Comparison of ENCODE assay signal across 25 cellular contexts in the genomic region with DNA sequence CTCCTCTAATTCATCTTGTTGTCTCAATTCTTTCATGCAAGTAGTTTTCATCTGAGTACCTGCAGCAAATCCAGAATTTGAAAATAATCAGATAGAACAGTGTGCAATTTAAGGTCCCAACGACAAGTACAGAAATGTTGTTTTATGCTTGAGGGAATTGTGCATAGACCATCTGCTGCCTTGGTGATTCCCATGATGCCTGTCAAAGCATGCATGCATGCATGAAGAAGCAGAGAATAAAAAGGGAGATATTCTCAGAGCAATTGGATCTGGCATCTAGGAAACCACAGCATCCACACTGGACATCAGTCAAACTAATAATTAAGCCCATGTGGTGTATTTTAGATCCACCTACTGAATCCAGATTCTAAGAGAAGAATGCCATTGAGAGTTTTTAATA.
DNase-seq lines count a peak whose midpoint lies in the region; ATAC-seq, FAIRE-seq and TF ChIP-seq lines count a peak whose summit lies in the region.
"Had no signal": no experiment of that assay in that cellular context is flagged by ENCODE, and none has a peak within 500 bp of the region (broad histone marks: within the 10 kb centered on the region; RNA-seq: fewer than 3 reads in every experiment).

No MANE protein-coding gene starts in this region.

- H3K36me3 Mint-ChIP-seq in immature natural killer cell = peaks cover 0 to 5% (median 0%) of the 10 kb centered on the region in 3 donors
- H3K36me3 Mint-ChIP-seq: CD8-positive, alpha-beta memory T cell; IgD-negative memory B cell had no signal

- peaks cover 2 to 19% (median 9%) of the 10 kb centered on the region in 6 donors for H3K9me3 Mint-ChIP-seq in immature natural killer cell
- H3K9me3 Mint-ChIP-seq: IgD-negative memory B cell had no signal

- H3K27ac ChIP-seq in kidney (ENCODE audit: low read depth in 2 of 2, low read length in 2 of 2) = no peak overlapping the region
- H3K27ac ChIP-seq: GM23248, HL-60, RWPE1 had no signal

- H3K9me3 ChIP-seq in kidney (ENCODE audit: control insufficient read depth in 1 of 2, low read length in 2 of 2) = no peaks in the 10 kb centered on the region

- H3K4me1 ChIP-seq in kidney (ENCODE audit: control insufficient read depth in 1 of 2, insufficient read depth in 1 of 2, low read depth in 1 of 2, low read length in 2 of 2) = no peaks in the 10 kb centered on the region

- peak; percentile 33; the same call in 1 of the 3 replicates for ATAC-seq in SK-N-SH treated with all-trans-retinoic acid at 6 μM for 48 hours
- ATAC-seq: GM12878, HCT116, PC-3 had no signal

- intact Hi-C loops in kidney (cut with DNase I) = no loop called here

- H3K9ac ChIP-seq in kidney (ENCODE audit: low read length in 2 of 2) = no peak overlapping the region
- H3K9ac ChIP-seq: GM23248 had no signal

- no peak for TF ChIP-seq CTCF in kidney (IDR thresholded peaks at IDR 0.05; ENCODE audit: borderline replicate concordance, extremely low read depth, insufficient read depth)

- H3K27me3 Mint-ChIP-seq in immature natural killer cell (ENCODE audit: low read depth in 3 of 3) = no peaks in the 10 kb centered on the region
- H3K27me3 Mint-ChIP-seq: CD8-positive, alpha-beta memory T cell; IgD-negative memory B cell had no signal

- H3K27ac Mint-ChIP-seq in immature natural killer cell = no peak overlapping the region
- H3K27ac Mint-ChIP-seq: CD8-positive, alpha-beta memory T cell; IgD-negative memory B cell had no signal

- no peak overlapping the region for H3K4me3 Mint-ChIP-seq in immature natural killer cell
- H3K4me3 Mint-ChIP-seq: CD8-positive, alpha-beta memory T cell; IgD-negative memory B cell had no signal

- no peak for FAIRE-seq in kidney (lab: Jason Lieb, UNC)
- FAIRE-seq: D721Med, GM12878, HTR-8/SVneo had no signal

- no peaks in the 10 kb centered on the region for H3K36me3 ChIP-seq in kidney (ENCODE audit: control insufficient read depth in 1 of 2, insufficient read depth in 2 of 2, low read length in 2 of 2)

- no peak overlapping the region for H3K4me3 ChIP-seq in kidney (ENCODE audit: low read length in 2 of 2)
- H3K4me3 ChIP-seq: GM12878, GM23248 had no signal

- H3K4me1 Mint-ChIP-seq in immature natural killer cell = no peaks in the 10 kb centered on the region
- H3K4me1 Mint-ChIP-seq: CD8-positive, alpha-beta memory T cell; IgD-negative memory B cell had no signal

- DNase-seq in NCI-H1694 (lab: John Stamatoyannopoulos, UW) = peak; percentile 88
- DNase-seq in kidney glomerular epithelial cell (lab: John Stamatoyannopoulos, UW) = peak; percentile 2
- peak; percentile 74 for DNase-seq in retina
- no peak for DNase-seq in kidney
- no peak for DNase-seq in stimulated activated naive CD4-positive, alpha-beta T cell treated with Interleukin-2 at 50 U/mL for 16 hours (lab: John Stamatoyannopoulos, UW)
- DNase-seq in immature natural killer cell = no peak
- DNase-seq: AML-193; CD8-positive, alpha-beta memory T cell; DND-41; GDM1; GM23248; Kasumi-1; NCI-H1105 treated with DMSO at 0.1 percent for 48 hours; NCI-H187 treated with DMSO at 0.1 percent for 48 hours; NCI-H510A; NCI-H82; PC-3 had no signal

TF ChIP-seq in SK-N-SH treated with all-trans-retinoic acid at 6 μM for 48 hours, 23 proteins besides CTCF, POLR2A, EP300 and RAD21:
- no peak for TF ChIP-seq ZNF70 (CRISPR knock-in tag; IDR thresholded peaks at IDR 0.05)
- no peak for TF ChIP-seq OSR1 (CRISPR knock-in tag; IDR thresholded peaks at IDR 0.05)
- no peak for TF ChIP-seq ZFP30 (CRISPR knock-in tag; IDR thresholded peaks at IDR 0.05)
- no peak for TF ChIP-seq RARB (CRISPR knock-in tag; IDR thresholded peaks at IDR 0.05)
- TF ChIP-seq ESRRG (CRISPR knock-in tag; IDR thresholded peaks at IDR 0.05) = no peak
- no peak for TF ChIP-seq ISL1 (CRISPR knock-in tag; IDR thresholded peaks at IDR 0.05)
- TF ChIP-seq, protein P1, sequence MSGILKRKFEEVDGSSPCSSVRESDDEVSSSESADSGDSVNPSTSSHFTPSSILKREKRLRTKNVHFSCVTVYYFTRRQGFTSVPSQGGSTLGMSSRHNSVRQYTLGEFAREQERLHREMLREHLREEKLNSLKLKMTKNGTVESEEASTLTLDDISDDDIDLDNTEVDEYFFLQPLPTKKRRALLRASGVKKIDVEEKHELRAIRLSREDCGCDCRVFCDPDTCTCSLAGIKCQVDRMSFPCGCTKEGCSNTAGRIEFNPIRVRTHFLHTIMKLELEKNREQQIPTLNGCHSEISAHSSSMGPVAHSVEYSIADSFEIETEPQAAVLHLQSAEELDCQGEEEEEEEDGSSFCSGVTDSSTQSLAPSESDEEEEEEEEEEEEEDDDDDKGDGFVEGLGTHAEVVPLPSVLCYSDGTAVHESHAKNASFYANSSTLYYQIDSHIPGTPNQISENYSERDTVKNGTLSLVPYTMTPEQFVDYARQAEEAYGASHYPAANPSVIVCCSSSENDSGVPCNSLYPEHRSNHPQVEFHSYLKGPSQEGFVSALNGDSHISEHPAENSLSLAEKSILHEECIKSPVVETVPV (CRISPR knock-in tag; IDR thresholded peaks at IDR 0.05) = no peak
- TF ChIP-seq ZFP3 (CRISPR knock-in tag; IDR thresholded peaks at IDR 0.05) = no peak
- TF ChIP-seq, protein P2, sequence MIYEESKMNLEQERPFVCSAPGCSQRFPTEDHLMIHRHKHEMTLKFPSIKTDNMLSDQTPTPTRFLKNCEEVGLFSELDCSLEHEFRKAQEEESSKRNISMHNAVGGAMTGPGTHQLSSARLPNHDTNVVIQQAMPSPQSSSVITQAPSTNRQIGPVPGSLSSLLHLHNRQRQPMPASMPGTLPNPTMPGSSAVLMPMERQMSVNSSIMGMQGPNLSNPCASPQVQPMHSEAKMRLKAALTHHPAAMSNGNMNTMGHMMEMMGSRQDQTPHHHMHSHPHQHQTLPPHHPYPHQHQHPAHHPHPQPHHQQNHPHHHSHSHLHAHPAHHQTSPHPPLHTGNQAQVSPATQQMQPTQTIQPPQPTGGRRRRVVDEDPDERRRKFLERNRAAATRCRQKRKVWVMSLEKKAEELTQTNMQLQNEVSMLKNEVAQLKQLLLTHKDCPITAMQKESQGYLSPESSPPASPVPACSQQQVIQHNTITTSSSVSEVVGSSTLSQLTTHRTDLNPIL (CRISPR knock-in tag; IDR thresholded peaks at IDR 0.05; ENCODE audit: low read depth) = no peak
- TF ChIP-seq TOX (CRISPR knock-in tag; IDR thresholded peaks at IDR 0.05; ENCODE audit: borderline replicate concordance) = no peak
- no peak for TF ChIP-seq ZNF8 (CRISPR knock-in tag; IDR thresholded peaks at IDR 0.05)
- no peak for TF ChIP-seq CSDC2 (CRISPR knock-in tag; IDR thresholded peaks at IDR 0.05)
- TF ChIP-seq ZNF565 (CRISPR knock-in tag; conservative IDR thresholded peaks at IDR 0.05; ENCODE audit: low read depth) = no peak
- no peak for TF ChIP-seq ARNTL (CRISPR knock-in tag; IDR thresholded peaks at IDR 0.05; ENCODE audit: borderline replicate concordance, low read depth)

Comparison
In these comparisons a context has a peak if more than half of its experiments do, and no peak if none do; other contexts are left out.
1. DNase-seq: peak in NCI-H1694 (single experiment), kidney glomerular epithelial cell (single experiment) and retina (single experiment); none in kidney (single experiment), stimulated activated naive CD4-positive, alpha-beta T cell treated with Interleukin-2 at 50 U/mL for 16 hours (single experiment) and immature natural killer cell (0 of 3).